9 cellular contexts compared by ENCODE assay signal in genomic region chr14:67727361-67727760, GRCh38. TPM values are rescaled to one million over a fixed set of nuclear protein-coding genes. Genes with fewer than 3 reads are reported as not detected.
"Had no signal": no experiment of that assay in that cellular context is flagged by ENCODE, and none has a peak within 500 bp of the region (broad histone marks: within the 10 kb centered on the region; RNA-seq: fewer than 3 reads in every experiment).

No MANE protein-coding gene starts in this region.

- H3K4me3 ChIP-seq: GM12878 had no signal

- FAIRE-seq: G401.6, GM12878, GM12891, GM12892, GM18507, GM19239 had no signal

- DNase-seq: GDM1, GF-D8 had no signal

RNA-seq across cellular contexts. Expression of gene RDH12, which starts 25.7 kb away (rescaled TPM):
- total RNA-seq: G401, GM12878 had no signal
